In genomic region chrX:18425199-18426003, GRCh38 we compare ENCODE assay signal across 8 cellular contexts. TPM values are rescaled to one million over a fixed set of nuclear protein-coding genes. Genes with fewer than 3 reads are reported as not detected.
A peak's percentile ranks its signal among the peaks of the same experiment; 100 is the strongest.
DNase-seq lines count a peak whose midpoint lies in the region; ATAC-seq and TF ChIP-seq lines count a peak whose summit lies in the region.

CDKL5 (plus strand) TSS chrX:18425608; CDS start chrX:18507097, 81,489 bp downstream.

- no peak within 1 kb of the TSS for H3K27ac Mint-ChIP-seq in neural crest cell (ENCODE audit: unreplicated experiment)
- H3K27ac Mint-ChIP-seq in stimulated activated naive CD8-positive, alpha-beta T cell treated with anti-CD3 and anti-CD28 coated beads, Interleukin-15, amount 100 ng/mL, for 72 hours = peak within 1 kb of the TSS; percentile 69 to 83

- peak within 1 kb of the TSS; percentile 93 for H3K4me3 Mint-ChIP-seq in neural crest cell
- H3K4me3 Mint-ChIP-seq in stimulated activated naive CD8-positive, alpha-beta T cell treated with anti-CD3 and anti-CD28 coated beads, Interleukin-15, amount 100 ng/mL, for 72 hours = peak within 1 kb of the TSS; percentile 84

- H3K9me3 ChIP-seq in SJSA1 (replicated peaks) = no peaks in the 10 kb centered on the region

- peaks cover 14% of the 10 kb centered on the region for H3K4me1 ChIP-seq in SJSA1 (replicated peaks)

- ATAC-seq in stimulated activated naive CD8-positive, alpha-beta T cell treated with anti-CD3 and anti-CD28 coated beads, Interleukin-15, amount 100 ng/mL, for 72 hours = peak; percentile 96

- peaks cover 19% of the 10 kb centered on the region for H3K4me1 Mint-ChIP-seq in neural crest cell
- peaks cover 9% of the 10 kb centered on the region for H3K4me1 Mint-ChIP-seq in stimulated activated naive CD8-positive, alpha-beta T cell treated with anti-CD3 and anti-CD28 coated beads, Interleukin-15, amount 100 ng/mL, for 72 hours

- no peak for TF ChIP-seq CTCF in HFF-Myc (IDR thresholded peaks at IDR 0.05; ENCODE audit: low read depth, low read length, missing control alignments)
- no peak for TF ChIP-seq CTCF in neural crest cell (conservative IDR thresholded peaks at IDR 0.05)

- H3K27me3 ChIP-seq in SJSA1 (replicated peaks) = no peaks in the 10 kb centered on the region

- H3K27ac ChIP-seq in SJSA1 = peak within 1 kb of the TSS; percentile 44; the same call in 1 of the 2 replicates

- H3K4me3 ChIP-seq in HFF-Myc (replicated peaks; ENCODE audit: low read depth, low read length) (peak within 1 kb of the TSS; percentile 56), SJSA1 (peak within 1 kb of the TSS; percentile 81)

- peaks cover 4% of the 10 kb centered on the region; the same call in 1 of the 2 replicates for H3K36me3 ChIP-seq in SJSA1

- no peaks in the 10 kb centered on the region for H3K36me3 Mint-ChIP-seq in neural crest cell (ENCODE audit: low read depth)

- DNase-seq in GDM1 (lab: John Stamatoyannopoulos, UW) = peak; percentile 86
- DNase-seq in HFF-Myc (ENCODE audit: extremely low read depth, low read depth) = peak; percentile 72
- peak; percentile 93 for DNase-seq in MV-4-11 (lab: John Stamatoyannopoulos, UW)
- peak; percentile 86 to 96 for DNase-seq in SJSA1 (ENCODE audit: low read depth in 1 of 2, low spot score in 2 of 2)
- DNase-seq in activated naive CD4-positive, alpha-beta T cell treated with Interleukin-2 at 50 U/mL for 16 hours = peak; percentile 96
- peak; percentile 90 for DNase-seq in foreskin melanocyte
- peak; percentile 87 for DNase-seq in neural crest cell (ENCODE audit: low read depth, low spot score)
- DNase-seq in stimulated activated naive CD8-positive, alpha-beta T cell treated with anti-CD3 and anti-CD28 coated beads, Interleukin-15, amount 100 ng/mL, for 72 hours = peak; percentile 89 to 96

- H3K27me3 Mint-ChIP-seq in neural crest cell (ENCODE audit: low read depth) = peaks cover 34% of the 10 kb centered on the region
- H3K27me3 Mint-ChIP-seq in stimulated activated naive CD8-positive, alpha-beta T cell treated with anti-CD3 and anti-CD28 coated beads, Interleukin-15, amount 100 ng/mL, for 72 hours = no peaks in the 10 kb centered on the region

- H3K9me3 Mint-ChIP-seq in neural crest cell = no peaks in the 10 kb centered on the region
- H3K9me3 Mint-ChIP-seq in stimulated activated naive CD8-positive, alpha-beta T cell treated with anti-CD3 and anti-CD28 coated beads, Interleukin-15, amount 100 ng/mL, for 72 hours = no peaks in the 10 kb centered on the region

RNA-seq across cellular contexts. Expression of gene CDKL5, which starts in this region (rescaled TPM):
- total RNA-seq in SJSA1 (2014; rRNA removed; shearing (Covaris generic)) = 3.8 and 5.1 TPM in 2 replicates
- total RNA-seq in neural crest cell = 3.7 and 4.0 TPM in 2 replicates

Comparison
In these comparisons a context has a peak if more than half of its experiments do, and no peak if none do; other contexts are left out.
1. Peak in every context shown above with its lines: DNase-seq, ATAC-seq, H3K4me3 ChIP-seq and H3K27ac ChIP-seq.